8 cellular contexts compared by ENCODE assay signal in genomic region chr15:52651868-52652267, GRCh38. TPM values are rescaled to one million over a fixed set of nuclear protein-coding genes. Genes with fewer than 3 reads are reported as not detected.
DNase-seq lines count a peak whose midpoint lies in the region; ATAC-seq, FAIRE-seq and TF ChIP-seq lines count a peak whose summit lies in the region.

No MANE protein-coding gene starts in this region.

- TF ChIP-seq CTCF in fibroblast of lung (conservative IDR thresholded peaks at IDR 0.05 in 1 of 2, IDR thresholded peaks at IDR 0.05 in 1 of 2; ENCODE audit: low read depth in 1 of 2, low read length in 2 of 2): no peak

- H3K4me1 ChIP-seq in fibroblast of lung (ENCODE audit: control insufficient read depth, extremely low read depth, insufficient read depth, low read length) (peaks cover 4% of the 10 kb centered on the region), thymus (ENCODE audit: control insufficient read depth, insufficient read depth, low read length) (no peaks in the 10 kb centered on the region)

- H3K9me3 Mint-ChIP-seq in activated T-helper 17 cell treated with anti-CD3 and anti-CD28 coated beads, Interleukin-2, amount 50 U/mL, for 72 hours: no peaks in the 10 kb centered on the region

- H3K27ac Mint-ChIP-seq in activated T-helper 17 cell treated with anti-CD3 and anti-CD28 coated beads, Interleukin-2, amount 50 U/mL, for 72 hours: peak overlapping the region; percentile 47

- peak; percentile 30 for FAIRE-seq in GM12892 (lab: Jason Lieb, UNC)

- peaks cover 9% of the 10 kb centered on the region for H3K4me1 Mint-ChIP-seq in activated T-helper 17 cell treated with anti-CD3 and anti-CD28 coated beads, Interleukin-2, amount 50 U/mL, for 72 hours

- H3K4me3 ChIP-seq in fibroblast of lung (replicated peaks in 1 of 4; ENCODE audit: control extremely low read depth in 1 of 4, insufficient read depth in 1 of 4, low read depth in 3 of 4, low read length in 4 of 4): peak overlapping the region; percentile 36 to 63 (median 44)
- H3K4me3 ChIP-seq in thymus (ENCODE audit: low read length): peak overlapping the region; percentile 9

- no peaks in the 10 kb centered on the region for H3K27me3 ChIP-seq in fibroblast of lung (ENCODE audit: control insufficient read depth, insufficient read depth, low read length)
- no peaks in the 10 kb centered on the region for H3K27me3 ChIP-seq in thymus (ENCODE audit: control insufficient read depth, insufficient read depth)

- WGBS in thymus: 54% methylated on average over 8 of the region's 8 CpGs

- H3K9ac ChIP-seq in fibroblast of lung (ENCODE audit: insufficient read depth, low read length): peak overlapping the region; percentile 18

- peak overlapping the region; percentile 89 for H3K4me2 ChIP-seq in fibroblast of lung (ENCODE audit: extremely low read depth, insufficient read depth, low read length)

- no peak for TF ChIP-seq POLR2A in GM12892 (IDR thresholded peaks at IDR 0.05; ENCODE audit: low read depth, low read length)

- H3K9me3 ChIP-seq in fibroblast of lung (ENCODE audit: control insufficient read depth, insufficient read depth, low read depth, low read length) (no peaks in the 10 kb centered on the region), thymus (ENCODE audit: control insufficient read depth) (no peaks in the 10 kb centered on the region)

- H2AFZ ChIP-seq in fibroblast of lung (ENCODE audit: low read length): peak overlapping the region; percentile 74

- no peak for DNase-seq in GM12892 (ENCODE audit: insufficient read length)
- peak; percentile 83 for DNase-seq in NCI-H82 (lab: John Stamatoyannopoulos, UW)
- peak; percentile 93 to 97 for DNase-seq in fibroblast of lung (ENCODE audit: low read depth in 2 of 2)
- peak; percentile 92 for DNase-seq in myocyte (ENCODE audit: low read depth)

- H4K20me1 ChIP-seq in fibroblast of lung (ENCODE audit: control insufficient read depth, extremely low read depth, insufficient read depth, low read length): no peaks in the 10 kb centered on the region

- H3K4me3 Mint-ChIP-seq in activated T-helper 17 cell treated with anti-CD3 and anti-CD28 coated beads, Interleukin-2, amount 50 U/mL, for 72 hours: peak overlapping the region; percentile 71

- H3K79me2 ChIP-seq in fibroblast of lung (ENCODE audit: control insufficient read depth, insufficient read depth, low read length): no peaks in the 10 kb centered on the region

- H3K36me3 Mint-ChIP-seq in activated T-helper 17 cell treated with anti-CD3 and anti-CD28 coated beads, Interleukin-2, amount 50 U/mL, for 72 hours (ENCODE audit: low read depth): peaks cover 32% of the 10 kb centered on the region

- H3K36me3 ChIP-seq in fibroblast of lung (ENCODE audit: control insufficient read depth, insufficient read depth, low read length): no peaks in the 10 kb centered on the region
- no peaks in the 10 kb centered on the region for H3K36me3 ChIP-seq in thymus (ENCODE audit: control insufficient read depth, insufficient read depth)

- H3K27ac ChIP-seq in fibroblast of lung (ENCODE audit: insufficient read depth, low read length): peak overlapping the region; percentile 76
- H3K27ac ChIP-seq in thymus (ENCODE audit: low read depth): no peak overlapping the region

- ATAC-seq in HG03060 (IDR thresholded peaks at IDR 0.05; ENCODE audit: low read depth, unreplicated experiment): peak; percentile 93
- ATAC-seq in activated T-helper 17 cell treated with anti-CD3 and anti-CD28 coated beads, Interleukin-2, amount 50 U/mL, for 72 hours (replicated peaks): peak; percentile 99
- ATAC-seq in HG03139 (IDR thresholded peaks at IDR 0.05; ENCODE audit: unreplicated experiment): no peak

- no peaks in the 10 kb centered on the region for H3K27me3 Mint-ChIP-seq in activated T-helper 17 cell treated with anti-CD3 and anti-CD28 coated beads, Interleukin-2, amount 50 U/mL, for 72 hours

RNA-seq across cellular contexts. Expression of gene ATOSA, which starts 27.3 kb away (rescaled TPM):
- 14.3 TPM for polyA plus RNA-seq in GM12892 (2012; ENCODE audit: missing spikeins)
- total RNA-seq in activated T-helper 17 cell treated with anti-CD3 and anti-CD28 coated beads, Interleukin-2, amount 50 U/mL, for 72 hours: 10 to 100 TPM; 30.7 to 40.6 TPM
- total RNA-seq in fibroblast of lung: 16.4 and 26.9 TPM in 2 replicates
- 12.2 and 14.1 TPM in 2 replicates for polyA plus RNA-seq in fibroblast of lung
- 8.4 and 11.6 TPM in 2 replicates for polyA plus RNA-seq in fibroblast of lung (2012)
- polyA minus RNA-seq in fibroblast of lung (ENCODE audit: low replicate concordance): 2.4 and 9.9 TPM in 2 replicates
- total RNA-seq in myocyte: 27.3 and 34.8 TPM in 2 replicates
- 16.9 TPM for polyA plus RNA-seq in myocyte (2012)
- 96.9 TPM for polyA plus RNA-seq in thymus
